Comparison of ENCODE assay signal across 11 cellular contexts in the genomic region with DNA sequence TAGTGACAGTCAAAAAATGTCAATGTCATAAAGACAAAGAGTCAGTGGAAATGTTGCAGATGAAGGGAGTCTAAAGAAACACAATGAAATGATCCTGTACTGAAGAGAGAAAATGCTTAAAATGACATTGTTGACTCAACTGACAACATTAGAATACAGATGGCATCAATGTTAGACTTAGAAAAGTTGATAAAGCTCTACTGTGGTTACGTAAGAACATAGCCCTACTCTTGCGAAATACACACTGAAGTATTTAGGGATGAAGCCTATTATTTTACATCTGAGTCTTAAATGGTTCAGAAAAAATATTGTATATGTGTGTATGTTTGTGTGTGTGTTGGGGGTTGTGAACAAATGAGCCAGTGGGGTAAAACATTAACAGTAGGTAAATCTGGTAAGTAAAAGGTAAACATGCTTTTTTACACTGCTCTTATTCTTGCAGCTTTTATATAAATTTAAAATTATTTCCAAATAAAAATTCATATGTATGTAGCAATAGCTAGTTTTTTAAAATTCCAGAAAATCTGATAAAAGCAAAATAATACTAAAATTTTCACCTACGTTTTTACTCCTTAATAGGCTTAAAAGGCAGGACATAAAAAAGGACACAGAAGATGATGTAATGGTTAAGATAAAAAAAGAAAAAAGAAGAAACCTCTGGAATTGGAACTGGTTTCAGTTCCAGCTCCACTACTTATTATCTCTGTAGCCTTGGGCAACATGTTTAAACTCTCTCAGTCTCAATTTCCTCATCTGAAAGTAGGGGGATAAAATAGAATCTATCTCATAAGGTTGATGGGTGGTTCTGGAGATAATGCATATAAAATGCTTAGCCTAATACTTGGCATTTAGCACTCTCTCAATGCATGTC. TPM values are rescaled to one million over a fixed set of nuclear protein-coding genes. Genes with fewer than 3 reads are reported as not detected.
DNase-seq lines count a peak whose midpoint lies in the region; ATAC-seq and TF ChIP-seq lines count a peak whose summit lies in the region.
"Had no signal": no experiment of that assay in that cellular context is flagged by ENCODE, and none has a peak within 500 bp of the region (broad histone marks: within the 10 kb centered on the region; RNA-seq: fewer than 3 reads in every experiment).

No MANE protein-coding gene starts in this region.

- in situ Hi-C loops in gastrocnemius medialis (cut with MboI; ENCODE audit: low sequenced_read_pairs in 4 of 4): no loop called here

- H3K36me3 ChIP-seq in HEK293 (ENCODE audit: control insufficient read depth in 2 of 2, insufficient read depth in 1 of 2, low read length in 2 of 2): peaks cover 0 to 6% of the 10 kb centered on the region in 2 experiments; a peak in 1 of 3 replicates
- H3K36me3 ChIP-seq in gastrocnemius medialis: no peaks in the 10 kb centered on the region

- H3K4me3 ChIP-seq in HEK293 (ENCODE audit: low read depth, low read length): no peak overlapping the region
- no peak overlapping the region for H3K4me3 ChIP-seq in gastrocnemius medialis
- H3K4me3 ChIP-seq: suprapubic skin had no signal

- H3K27me3 ChIP-seq in gastrocnemius medialis: no peaks in the 10 kb centered on the region
- H3K27me3 ChIP-seq: suprapubic skin had no signal

- TF ChIP-seq CTCF in HEK293 (tag by site-specific recombination; IDR thresholded peaks at IDR 0.05): no peak
- no peak for TF ChIP-seq CTCF in gastrocnemius medialis (IDR thresholded peaks at IDR 0.05 in 4 of 5, conservative IDR thresholded peaks at IDR 0.05 in 1 of 5)

- H3K27ac ChIP-seq in HEK293 (ENCODE audit: extremely low read depth, low read depth, low read length) (no peak overlapping the region), gastrocnemius medialis (peak overlapping the region; percentile 52 to 78 (median 58))
- H3K27ac ChIP-seq: suprapubic skin had no signal

- TF ChIP-seq POLR2A in gastrocnemius medialis (IDR thresholded peaks at IDR 0.05): no peak

- CTCF ChIA-PET in HEK293 (lab: Yijun Ruan, JAX): interaction anchor here (0.5 to 1.1 kb wide), 5 partner anchors 23 to 366 kb away, joined by 3 to 4 read pairs (median 3); no protein-coding TSS in a partner anchor

- POLR2A ChIA-PET in HEK293 (lab: Yijun Ruan, JAX): no interaction called here

- ATAC-seq in gastrocnemius medialis (peak; percentile 31 to 51), HG02884 (IDR thresholded peaks at IDR 0.05; ENCODE audit: unreplicated experiment) (no peak)

- intact Hi-C loops in gastrocnemius medialis (cut with DNase I; ENCODE audit: low total_unique reads): loop anchor here (5.0 kb wide), 1 partner anchor 39 kb away; no protein-coding TSS in a partner anchor

- H3K9me3 ChIP-seq in HEK293 (ENCODE audit: control insufficient read depth, insufficient read depth, low read depth, low read length): no peaks in the 10 kb centered on the region
- no peaks in the 10 kb centered on the region for H3K9me3 ChIP-seq in gastrocnemius medialis
- H3K9me3 ChIP-seq: suprapubic skin had no signal

- 0 out of 2 replicates have a peak, but pooled peaks cover 8% of the 10 kb centered on the region for H3K4me1 ChIP-seq in HEK293 (ENCODE audit: control insufficient read depth, insufficient read depth, low read length)
- H3K4me1 ChIP-seq in gastrocnemius medialis: peaks cover 39 to 42% of the 10 kb centered on the region in 2 donors

- DNase-seq in SIG-M5 (lab: John Stamatoyannopoulos, UW) (peak; percentile 62), fibroblast of peridontal ligament (ENCODE audit: extremely low read depth) (peak; percentile 85), gastrocnemius medialis (no peak), amygdala (lab: John Stamatoyannopoulos, UW) (no peak), NCI-H2107 treated with DMSO at 0.1 percent for 48 hours (lab: John Stamatoyannopoulos, UW; ENCODE audit: unreplicated experiment) (no peak)
- no peak for DNase-seq in activated CD4-positive, alpha-beta T cell treated with anti-CD3 and anti-CD28 coated beads for 4 hours
- DNase-seq: central memory CD4-positive, alpha-beta T cell; stimulated activated CD4-positive, alpha-beta T cell treated with anti-CD3 and anti-CD28 coated beads, Interleukin-2, amount 100 ng/mL, for 48 hours had no signal

TF ChIP-seq in HEK293, 187 proteins besides CTCF, POLR2A, EP300 and RAD21:
- TF ChIP-seq, protein P1, sequence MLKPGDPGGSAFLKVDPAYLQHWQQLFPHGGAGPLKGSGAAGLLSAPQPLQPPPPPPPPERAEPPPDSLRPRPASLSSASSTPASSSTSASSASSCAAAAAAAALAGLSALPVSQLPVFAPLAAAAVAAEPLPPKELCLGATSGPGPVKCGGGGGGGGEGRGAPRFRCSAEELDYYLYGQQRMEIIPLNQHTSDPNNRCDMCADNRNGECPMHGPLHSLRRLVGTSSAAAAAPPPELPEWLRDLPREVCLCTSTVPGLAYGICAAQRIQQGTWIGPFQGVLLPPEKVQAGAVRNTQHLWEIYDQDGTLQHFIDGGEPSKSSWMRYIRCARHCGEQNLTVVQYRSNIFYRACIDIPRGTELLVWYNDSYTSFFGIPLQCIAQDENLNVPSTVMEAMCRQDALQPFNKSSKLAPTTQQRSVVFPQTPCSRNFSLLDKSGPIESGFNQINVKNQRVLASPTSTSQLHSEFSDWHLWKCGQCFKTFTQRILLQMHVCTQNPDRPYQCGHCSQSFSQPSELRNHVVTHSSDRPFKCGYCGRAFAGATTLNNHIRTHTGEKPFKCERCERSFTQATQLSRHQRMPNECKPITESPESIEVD (tag by site-specific recombination; IDR thresholded peaks at IDR 0.05): peak; percentile 70
- TF ChIP-seq ZBTB17 (tag by site-specific recombination; IDR thresholded peaks at IDR 0.05) (0 out of 2 replicates have a peak, but pooled peaks have one; percentile 22), GLI4 (tag by site-specific recombination; IDR thresholded peaks at IDR 0.05) (no peak), ZNF843 (tag by site-specific recombination; IDR thresholded peaks at IDR 0.05) (peak; percentile 34; the same call in 1 of the 2 replicates)
- TF ChIP-seq, protein P2, sequence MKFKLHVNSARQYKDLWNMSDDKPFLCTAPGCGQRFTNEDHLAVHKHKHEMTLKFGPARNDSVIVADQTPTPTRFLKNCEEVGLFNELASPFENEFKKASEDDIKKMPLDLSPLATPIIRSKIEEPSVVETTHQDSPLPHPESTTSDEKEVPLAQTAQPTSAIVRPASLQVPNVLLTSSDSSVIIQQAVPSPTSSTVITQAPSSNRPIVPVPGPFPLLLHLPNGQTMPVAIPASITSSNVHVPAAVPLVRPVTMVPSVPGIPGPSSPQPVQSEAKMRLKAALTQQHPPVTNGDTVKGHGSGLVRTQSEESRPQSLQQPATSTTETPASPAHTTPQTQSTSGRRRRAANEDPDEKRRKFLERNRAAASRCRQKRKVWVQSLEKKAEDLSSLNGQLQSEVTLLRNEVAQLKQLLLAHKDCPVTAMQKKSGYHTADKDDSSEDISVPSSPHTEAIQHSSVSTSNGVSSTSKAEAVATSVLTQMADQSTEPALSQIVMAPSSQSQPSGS (tag by site-specific recombination; IDR thresholded peaks at IDR 0.05; ENCODE audit: low read depth): peak; percentile 55

RNA-seq across cellular contexts. Expression of gene GARNL3, which starts 44.2 kb away (rescaled TPM):
- total RNA-seq in gastrocnemius medialis: 1 to 10 TPM; 2.5 to 5.7 (median 3.0) TPM

Comparison
In these comparisons a context has a peak if more than half of its experiments do, and no peak if none do; other contexts are left out.
1. DNase-seq: peak in SIG-M5 (single experiment) and fibroblast of peridontal ligament (single experiment); none in gastrocnemius medialis (0 of 2), activated CD4-positive, alpha-beta T cell treated with anti-CD3 and anti-CD28 coated beads for 4 hours (0 of 2), amygdala (0 of 56) and NCI-H2107 treated with DMSO at 0.1 percent for 48 hours (single experiment).